11 cellular contexts compared by ENCODE assay signal in the genomic region with DNA sequence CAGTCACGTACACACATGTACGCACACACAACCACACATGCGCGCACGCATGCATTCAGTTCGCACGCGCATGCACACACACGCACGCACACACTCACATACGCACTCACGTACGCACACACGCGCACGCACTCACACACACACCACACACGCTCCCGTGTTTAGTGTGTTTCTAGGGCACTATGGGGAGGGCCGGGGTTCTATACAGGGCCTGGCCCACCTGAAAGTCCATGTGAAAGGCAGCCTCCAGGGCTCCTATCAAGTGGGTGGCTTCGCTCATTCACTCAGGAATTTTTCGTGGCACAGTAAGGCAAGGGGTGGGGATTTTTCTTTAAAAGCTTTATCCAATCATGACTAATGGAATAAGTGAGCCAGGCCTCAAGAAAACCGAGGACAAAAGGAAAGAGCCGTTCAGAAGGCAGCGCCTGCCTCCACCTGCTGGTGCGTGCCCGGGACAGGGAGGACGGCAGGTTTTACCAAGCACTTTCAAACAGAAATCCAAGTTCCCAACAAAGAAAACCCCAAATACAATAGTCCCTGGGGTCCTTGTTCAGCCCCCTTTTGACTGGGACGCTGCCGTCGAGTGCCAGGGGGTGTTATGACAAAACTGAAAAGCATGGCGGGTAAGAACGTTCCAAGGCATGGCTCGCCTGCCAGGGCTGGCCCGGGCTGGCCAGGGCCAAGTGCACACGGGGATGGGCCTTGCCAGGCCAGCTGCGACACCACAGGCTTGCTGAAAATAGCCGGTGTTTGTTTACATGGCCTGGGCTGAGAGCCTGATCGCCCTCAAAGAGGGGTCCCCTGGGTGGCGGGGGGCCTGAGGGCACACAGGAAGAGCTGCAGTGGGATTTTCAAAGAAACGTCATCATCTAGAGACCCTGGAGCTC.
A peak's percentile ranks its signal among the peaks of the same experiment; 100 is the strongest.
DNase-seq lines count a peak whose midpoint lies in the region; ATAC-seq, FAIRE-seq and TF ChIP-seq lines count a peak whose summit lies in the region.
"Had no signal": no experiment of that assay in that cellular context is flagged by ENCODE, and none has a peak within 500 bp of the region (broad histone marks: within the 10 kb centered on the region; RNA-seq: fewer than 3 reads in every experiment).

No MANE protein-coding gene starts in this region.

- H4K20me1 ChIP-seq in DND-41 (ENCODE audit: insufficient read depth, low read length), result peaks cover 89% of the 10 kb centered on the region

- H3K27ac ChIP-seq in DND-41 (ENCODE audit: low read length) (peak overlapping the region; percentile 70), RWPE2 (ENCODE audit: poor library complexity, severe bottlenecking) (no peak overlapping the region), rectal smooth muscle tissue (ENCODE audit: low read depth, low read length) (peak overlapping the region; percentile 79)
- H3K27ac ChIP-seq: HL-60, SK-N-MC had no signal

- H3K4me1 ChIP-seq in DND-41 (ENCODE audit: insufficient read depth, low read length) (peaks cover 95% of the 10 kb centered on the region), RWPE2 (ENCODE audit: insufficient read depth, poor library complexity, severe bottlenecking) (peaks cover 10% of the 10 kb centered on the region), rectal smooth muscle tissue (ENCODE audit: control insufficient read depth, insufficient read depth, low read length) (peaks cover 63% of the 10 kb centered on the region)

- no peak for DNase-seq in DND-41
- peak; percentile 19 for DNase-seq in RWPE2 (ENCODE audit: low spot score)
- DNase-seq in head of caudate nucleus, result peak in 32 of 42 donors; percentile 15 to 82 (median 58)
- DNase-seq in activated gamma-delta T cell (lab: John Stamatoyannopoulos, UW), result no peak
- no peak for DNase-seq in stimulated activated naive CD4-positive, alpha-beta T cell (lab: John Stamatoyannopoulos, UW)
- DNase-seq in GM12892 (ENCODE audit: insufficient read length), result no peak
- no peak for DNase-seq in NAMALWA (ENCODE audit: low spot score)
- DNase-seq: natural killer cell had no signal

- no peak for TF ChIP-seq POLR2A in GM12892 (IDR thresholded peaks at IDR 0.05; ENCODE audit: low read depth, low read length)

- H3K36me3 ChIP-seq in DND-41 (ENCODE audit: insufficient read depth, low read length) (peaks cover 79% of the 10 kb centered on the region), RWPE2 (ENCODE audit: low read depth) (no peaks in the 10 kb centered on the region), rectal smooth muscle tissue (ENCODE audit: control insufficient read depth, insufficient read depth, low read length) (no peaks in the 10 kb centered on the region)

- TF ChIP-seq CTCF in DND-41 (IDR thresholded peaks at IDR 0.05; ENCODE audit: borderline replicate concordance, extremely low read depth, low read length, poor library complexity, severe bottlenecking) (no peak), RWPE2 (IDR thresholded peaks at IDR 0.05; ENCODE audit: poor library complexity, severe bottlenecking) (no peak)

- H3K27me3 ChIP-seq in DND-41 (ENCODE audit: insufficient read depth, low read length, poor library complexity), result no peaks in the 10 kb centered on the region
- no peaks in the 10 kb centered on the region for H3K27me3 ChIP-seq in RWPE2 (ENCODE audit: insufficient read depth, poor library complexity, severe bottlenecking)
- no peaks in the 10 kb centered on the region for H3K27me3 ChIP-seq in rectal smooth muscle tissue (ENCODE audit: control insufficient read depth, insufficient read depth, low read length)

- no peak overlapping the region for H2AFZ ChIP-seq in DND-41 (ENCODE audit: low read depth, low read length)

- no peak for FAIRE-seq in GM12892 (lab: Jason Lieb, UNC)

- intact Hi-C loops in head of caudate nucleus (cut with DNase I), result no loop called here

- H3K4me2 ChIP-seq in DND-41 (ENCODE audit: insufficient read depth, low read length), result peak overlapping the region; percentile 68

- ATAC-seq in DND-41 (ENCODE audit: insufficient read depth, low read depth), result no peak
- ATAC-seq in RWPE2 (ENCODE audit: low read depth), result peak; percentile 58
- ATAC-seq: natural killer cell had no signal

- peak overlapping the region in 1 of 2 experiments; percentile 35; a peak in 2 of 4 replicates for H3K4me3 ChIP-seq in DND-41 (ENCODE audit: low read depth in 1 of 2, low read length in 2 of 2)
- H3K4me3 ChIP-seq in RWPE2 (ENCODE audit: severe bottlenecking), result no peak overlapping the region
- no peak overlapping the region for H3K4me3 ChIP-seq in rectal smooth muscle tissue (ENCODE audit: low read length)
- H3K4me3 ChIP-seq: SK-N-MC had no signal

- H3K9ac ChIP-seq in DND-41 (ENCODE audit: low read depth, low read length), result peak overlapping the region; percentile 31; the same call in 1 of the 2 replicates
- no peak overlapping the region for H3K9ac ChIP-seq in rectal smooth muscle tissue (ENCODE audit: low read length)

- peaks cover 99% of the 10 kb centered on the region for H3K79me2 ChIP-seq in DND-41 (ENCODE audit: insufficient read depth, low read length)

- H3K9me3 ChIP-seq in DND-41 (ENCODE audit: insufficient read depth, low read length, severe bottlenecking) (no peaks in the 10 kb centered on the region), RWPE2 (ENCODE audit: severe bottlenecking) (no peaks in the 10 kb centered on the region)

Comparison
In these comparisons a context has a peak if more than half of its experiments do, and no peak if none do; other contexts are left out.
1. DNase-seq: peak in RWPE2 (single experiment) and head of caudate nucleus (32 of 42); none in DND-41 (single experiment), activated gamma-delta T cell (single experiment), stimulated activated naive CD4-positive, alpha-beta T cell (0 of 6), GM12892 (single experiment) and NAMALWA (single experiment).